2 cellular contexts compared by ENCODE assay signal in the genomic region with DNA sequence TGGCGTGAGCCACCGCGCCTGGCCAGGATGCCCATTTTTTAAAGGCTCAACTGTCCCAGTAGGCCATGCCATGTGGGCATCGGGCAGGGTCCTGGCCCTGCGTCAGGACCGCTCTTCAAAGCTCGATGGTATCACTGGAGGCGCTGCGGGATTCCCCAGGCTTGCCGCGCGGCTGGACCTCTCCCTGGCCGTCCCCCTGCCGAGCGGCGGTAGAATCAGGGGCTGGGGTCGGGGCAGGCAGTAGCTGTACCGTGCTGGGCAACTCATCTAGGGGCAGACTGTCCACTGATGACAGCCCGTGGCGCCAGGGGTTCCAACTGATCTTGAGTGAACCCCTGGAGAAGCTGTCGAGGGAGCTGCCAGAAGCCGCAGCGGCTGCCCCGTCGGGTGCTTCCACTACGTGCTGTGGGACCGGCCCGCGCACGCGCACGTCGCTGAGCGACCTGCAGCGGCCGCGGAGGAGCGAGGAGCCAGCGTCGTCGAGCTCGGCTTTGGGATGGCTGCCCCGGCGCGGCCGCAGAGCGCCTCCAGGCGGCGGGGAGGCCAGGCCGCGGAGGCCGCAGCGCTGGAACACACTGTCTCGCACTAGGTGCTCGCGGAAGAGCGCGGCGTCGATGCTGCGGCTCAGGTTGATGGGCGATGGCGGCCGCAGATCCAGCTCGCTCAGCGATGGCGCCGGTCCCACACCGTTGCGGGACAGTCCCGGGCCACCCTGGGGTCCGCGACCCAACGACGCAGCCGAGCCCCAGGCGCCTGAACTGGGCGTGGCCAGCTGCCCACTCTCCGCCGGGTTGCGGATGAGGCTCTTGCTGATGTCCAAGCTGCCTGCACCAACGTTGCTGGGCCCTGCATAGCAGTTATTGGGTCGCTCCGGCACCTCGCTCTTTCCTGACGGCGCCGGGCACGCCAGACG.
TF ChIP-seq lines count a peak whose summit lies in the region.

No MANE protein-coding gene starts in this region.

TF ChIP-seq in HEK293, 187 proteins besides CTCF, POLR2A, EP300 and RAD21 (continued from another document and continues in another):
- TF ChIP-seq, protein P1, sequence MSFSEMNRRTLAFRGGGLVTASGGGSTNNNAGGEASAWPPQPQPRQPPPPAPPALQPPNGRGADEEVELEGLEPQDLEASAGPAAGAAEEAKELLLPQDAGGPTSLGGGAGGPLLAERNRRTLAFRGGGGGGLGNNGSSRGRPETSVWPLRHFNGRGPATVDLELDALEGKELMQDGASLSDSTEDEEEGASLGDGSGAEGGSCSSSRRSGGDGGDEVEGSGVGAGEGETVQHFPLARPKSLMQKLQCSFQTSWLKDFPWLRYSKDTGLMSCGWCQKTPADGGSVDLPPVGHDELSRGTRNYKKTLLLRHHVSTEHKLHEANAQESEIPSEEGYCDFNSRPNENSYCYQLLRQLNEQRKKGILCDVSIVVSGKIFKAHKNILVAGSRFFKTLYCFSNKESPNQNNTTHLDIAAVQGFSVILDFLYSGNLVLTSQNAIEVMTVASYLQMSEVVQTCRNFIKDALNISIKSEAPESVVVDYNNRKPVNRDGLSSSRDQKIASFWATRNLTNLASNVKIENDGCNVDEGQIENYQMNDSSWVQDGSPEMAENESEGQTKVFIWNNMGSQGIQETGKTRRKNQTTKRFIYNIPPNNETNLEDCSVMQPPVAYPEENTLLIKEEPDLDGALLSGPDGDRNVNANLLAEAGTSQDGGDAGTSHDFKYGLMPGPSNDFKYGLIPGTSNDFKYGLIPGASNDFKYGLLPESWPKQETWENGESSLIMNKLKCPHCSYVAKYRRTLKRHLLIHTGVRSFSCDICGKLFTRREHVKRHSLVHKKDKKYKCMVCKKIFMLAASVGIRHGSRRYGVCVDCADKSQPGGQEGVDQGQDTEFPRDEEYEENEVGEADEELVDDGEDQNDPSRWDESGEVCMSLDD (tag by site-specific recombination; IDR thresholded peaks at IDR 0.05), result no peak
- no peak for TF ChIP-seq ZNF621 (tag by site-specific recombination; IDR thresholded peaks at IDR 0.05)
- TF ChIP-seq GLI4 (tag by site-specific recombination; IDR thresholded peaks at IDR 0.05), result no peak
- TF ChIP-seq ZNF366 (tag by site-specific recombination; conservative IDR thresholded peaks at IDR 0.05), result no peak
- TF ChIP-seq, protein P2, sequence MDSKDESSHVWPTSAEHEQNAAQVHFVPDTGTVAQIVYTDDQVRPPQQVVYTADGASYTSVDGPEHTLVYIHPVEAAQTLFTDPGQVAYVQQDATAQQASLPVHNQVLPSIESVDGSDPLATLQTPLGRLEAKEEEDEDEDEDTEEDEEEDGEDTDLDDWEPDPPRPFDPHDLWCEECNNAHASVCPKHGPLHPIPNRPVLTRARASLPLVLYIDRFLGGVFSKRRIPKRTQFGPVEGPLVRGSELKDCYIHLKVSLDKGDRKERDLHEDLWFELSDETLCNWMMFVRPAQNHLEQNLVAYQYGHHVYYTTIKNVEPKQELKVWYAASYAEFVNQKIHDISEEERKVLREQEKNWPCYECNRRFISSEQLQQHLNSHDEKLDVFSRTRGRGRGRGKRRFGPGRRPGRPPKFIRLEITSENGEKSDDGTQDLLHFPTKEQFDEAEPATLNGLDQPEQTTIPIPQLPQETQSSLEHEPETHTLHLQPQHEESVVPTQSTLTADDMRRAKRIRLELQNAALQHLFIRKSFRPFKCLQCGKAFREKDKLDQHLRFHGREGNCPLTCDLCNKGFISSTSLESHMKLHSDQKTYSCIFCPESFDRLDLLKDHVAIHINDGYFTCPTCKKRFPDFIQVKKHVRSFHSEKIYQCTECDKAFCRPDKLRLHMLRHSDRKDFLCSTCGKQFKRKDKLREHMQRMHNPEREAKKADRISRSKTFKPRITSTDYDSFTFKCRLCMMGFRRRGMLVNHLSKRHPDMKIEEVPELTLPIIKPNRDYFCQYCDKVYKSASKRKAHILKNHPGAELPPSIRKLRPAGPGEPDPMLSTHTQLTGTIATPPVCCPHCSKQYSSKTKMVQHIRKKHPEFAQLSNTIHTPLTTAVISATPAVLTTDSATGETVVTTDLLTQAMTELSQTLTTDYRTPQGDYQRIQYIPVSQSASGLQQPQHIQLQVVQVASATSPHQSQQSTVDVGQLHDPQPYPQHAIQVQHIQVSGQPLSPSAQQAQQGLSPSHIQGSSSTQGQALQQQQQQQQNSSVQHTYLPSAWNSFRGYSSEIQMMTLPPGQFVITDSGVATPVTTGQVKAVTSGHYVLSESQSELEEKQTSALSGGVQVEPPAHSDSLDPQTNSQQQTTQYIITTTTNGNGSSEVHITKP (tag by site-specific recombination; IDR thresholded peaks at IDR 0.05), result peak; percentile 81
- TF ChIP-seq ZNF514 (tag by site-specific recombination; IDR thresholded peaks at IDR 0.05), result no peak
- peak; percentile 33; the same call in 1 of the 2 replicates for TF ChIP-seq KLF10 (tag by site-specific recombination; IDR thresholded peaks at IDR 0.05)
- TF ChIP-seq GLIS2 (tag by site-specific recombination; IDR thresholded peaks at IDR 0.05), result peak; percentile 69
- TF ChIP-seq, protein P3, sequence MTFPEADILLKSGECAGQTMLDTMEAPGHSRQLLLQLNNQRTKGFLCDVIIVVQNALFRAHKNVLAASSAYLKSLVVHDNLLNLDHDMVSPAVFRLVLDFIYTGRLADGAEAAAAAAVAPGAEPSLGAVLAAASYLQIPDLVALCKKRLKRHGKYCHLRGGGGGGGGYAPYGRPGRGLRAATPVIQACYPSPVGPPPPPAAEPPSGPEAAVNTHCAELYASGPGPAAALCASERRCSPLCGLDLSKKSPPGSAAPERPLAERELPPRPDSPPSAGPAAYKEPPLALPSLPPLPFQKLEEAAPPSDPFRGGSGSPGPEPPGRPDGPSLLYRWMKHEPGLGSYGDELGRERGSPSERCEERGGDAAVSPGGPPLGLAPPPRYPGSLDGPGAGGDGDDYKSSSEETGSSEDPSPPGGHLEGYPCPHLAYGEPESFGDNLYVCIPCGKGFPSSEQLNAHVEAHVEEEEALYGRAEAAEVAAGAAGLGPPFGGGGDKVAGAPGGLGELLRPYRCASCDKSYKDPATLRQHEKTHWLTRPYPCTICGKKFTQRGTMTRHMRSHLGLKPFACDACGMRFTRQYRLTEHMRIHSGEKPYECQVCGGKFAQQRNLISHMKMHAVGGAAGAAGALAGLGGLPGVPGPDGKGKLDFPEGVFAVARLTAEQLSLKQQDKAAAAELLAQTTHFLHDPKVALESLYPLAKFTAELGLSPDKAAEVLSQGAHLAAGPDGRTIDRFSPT (tag by site-specific recombination; IDR thresholded peaks at IDR 0.05), result peak; percentile 61; the same call in 1 of the 2 replicates
- TF ChIP-seq, protein P4, sequence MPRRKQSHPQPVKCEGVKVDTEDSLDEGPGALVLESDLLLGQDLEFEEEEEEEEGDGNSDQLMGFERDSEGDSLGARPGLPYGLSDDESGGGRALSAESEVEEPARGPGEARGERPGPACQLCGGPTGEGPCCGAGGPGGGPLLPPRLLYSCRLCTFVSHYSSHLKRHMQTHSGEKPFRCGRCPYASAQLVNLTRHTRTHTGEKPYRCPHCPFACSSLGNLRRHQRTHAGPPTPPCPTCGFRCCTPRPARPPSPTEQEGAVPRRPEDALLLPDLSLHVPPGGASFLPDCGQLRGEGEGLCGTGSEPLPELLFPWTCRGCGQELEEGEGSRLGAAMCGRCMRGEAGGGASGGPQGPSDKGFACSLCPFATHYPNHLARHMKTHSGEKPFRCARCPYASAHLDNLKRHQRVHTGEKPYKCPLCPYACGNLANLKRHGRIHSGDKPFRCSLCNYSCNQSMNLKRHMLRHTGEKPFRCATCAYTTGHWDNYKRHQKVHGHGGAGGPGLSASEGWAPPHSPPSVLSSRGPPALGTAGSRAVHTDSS (tag by site-specific recombination; IDR thresholded peaks at IDR 0.05), result no peak
- TF ChIP-seq ZNF654 (tag by site-specific recombination; IDR thresholded peaks at IDR 0.05; ENCODE audit: low read depth), result no peak
- no peak for TF ChIP-seq SETDB1 (IDR thresholded peaks at IDR 0.05; ENCODE audit: insufficient read length, low read length)
- peak; percentile 66 for TF ChIP-seq ZXDB (tag by site-specific recombination; IDR thresholded peaks at IDR 0.05)
- TF ChIP-seq HOXA7 (CRISPR knock-in tag; IDR thresholded peaks at IDR 0.05; ENCODE audit: borderline replicate concordance), result no peak
- peak; percentile 9; the same call in 1 of the 2 replicates for TF ChIP-seq ZNF610 (tag by site-specific recombination; IDR thresholded peaks at IDR 0.05; ENCODE audit: borderline replicate concordance)

TF ChIP-seq in H1, 55 proteins besides CTCF, POLR2A, EP300 and RAD21 (continued from another document):
- TF ChIP-seq, protein P5, sequence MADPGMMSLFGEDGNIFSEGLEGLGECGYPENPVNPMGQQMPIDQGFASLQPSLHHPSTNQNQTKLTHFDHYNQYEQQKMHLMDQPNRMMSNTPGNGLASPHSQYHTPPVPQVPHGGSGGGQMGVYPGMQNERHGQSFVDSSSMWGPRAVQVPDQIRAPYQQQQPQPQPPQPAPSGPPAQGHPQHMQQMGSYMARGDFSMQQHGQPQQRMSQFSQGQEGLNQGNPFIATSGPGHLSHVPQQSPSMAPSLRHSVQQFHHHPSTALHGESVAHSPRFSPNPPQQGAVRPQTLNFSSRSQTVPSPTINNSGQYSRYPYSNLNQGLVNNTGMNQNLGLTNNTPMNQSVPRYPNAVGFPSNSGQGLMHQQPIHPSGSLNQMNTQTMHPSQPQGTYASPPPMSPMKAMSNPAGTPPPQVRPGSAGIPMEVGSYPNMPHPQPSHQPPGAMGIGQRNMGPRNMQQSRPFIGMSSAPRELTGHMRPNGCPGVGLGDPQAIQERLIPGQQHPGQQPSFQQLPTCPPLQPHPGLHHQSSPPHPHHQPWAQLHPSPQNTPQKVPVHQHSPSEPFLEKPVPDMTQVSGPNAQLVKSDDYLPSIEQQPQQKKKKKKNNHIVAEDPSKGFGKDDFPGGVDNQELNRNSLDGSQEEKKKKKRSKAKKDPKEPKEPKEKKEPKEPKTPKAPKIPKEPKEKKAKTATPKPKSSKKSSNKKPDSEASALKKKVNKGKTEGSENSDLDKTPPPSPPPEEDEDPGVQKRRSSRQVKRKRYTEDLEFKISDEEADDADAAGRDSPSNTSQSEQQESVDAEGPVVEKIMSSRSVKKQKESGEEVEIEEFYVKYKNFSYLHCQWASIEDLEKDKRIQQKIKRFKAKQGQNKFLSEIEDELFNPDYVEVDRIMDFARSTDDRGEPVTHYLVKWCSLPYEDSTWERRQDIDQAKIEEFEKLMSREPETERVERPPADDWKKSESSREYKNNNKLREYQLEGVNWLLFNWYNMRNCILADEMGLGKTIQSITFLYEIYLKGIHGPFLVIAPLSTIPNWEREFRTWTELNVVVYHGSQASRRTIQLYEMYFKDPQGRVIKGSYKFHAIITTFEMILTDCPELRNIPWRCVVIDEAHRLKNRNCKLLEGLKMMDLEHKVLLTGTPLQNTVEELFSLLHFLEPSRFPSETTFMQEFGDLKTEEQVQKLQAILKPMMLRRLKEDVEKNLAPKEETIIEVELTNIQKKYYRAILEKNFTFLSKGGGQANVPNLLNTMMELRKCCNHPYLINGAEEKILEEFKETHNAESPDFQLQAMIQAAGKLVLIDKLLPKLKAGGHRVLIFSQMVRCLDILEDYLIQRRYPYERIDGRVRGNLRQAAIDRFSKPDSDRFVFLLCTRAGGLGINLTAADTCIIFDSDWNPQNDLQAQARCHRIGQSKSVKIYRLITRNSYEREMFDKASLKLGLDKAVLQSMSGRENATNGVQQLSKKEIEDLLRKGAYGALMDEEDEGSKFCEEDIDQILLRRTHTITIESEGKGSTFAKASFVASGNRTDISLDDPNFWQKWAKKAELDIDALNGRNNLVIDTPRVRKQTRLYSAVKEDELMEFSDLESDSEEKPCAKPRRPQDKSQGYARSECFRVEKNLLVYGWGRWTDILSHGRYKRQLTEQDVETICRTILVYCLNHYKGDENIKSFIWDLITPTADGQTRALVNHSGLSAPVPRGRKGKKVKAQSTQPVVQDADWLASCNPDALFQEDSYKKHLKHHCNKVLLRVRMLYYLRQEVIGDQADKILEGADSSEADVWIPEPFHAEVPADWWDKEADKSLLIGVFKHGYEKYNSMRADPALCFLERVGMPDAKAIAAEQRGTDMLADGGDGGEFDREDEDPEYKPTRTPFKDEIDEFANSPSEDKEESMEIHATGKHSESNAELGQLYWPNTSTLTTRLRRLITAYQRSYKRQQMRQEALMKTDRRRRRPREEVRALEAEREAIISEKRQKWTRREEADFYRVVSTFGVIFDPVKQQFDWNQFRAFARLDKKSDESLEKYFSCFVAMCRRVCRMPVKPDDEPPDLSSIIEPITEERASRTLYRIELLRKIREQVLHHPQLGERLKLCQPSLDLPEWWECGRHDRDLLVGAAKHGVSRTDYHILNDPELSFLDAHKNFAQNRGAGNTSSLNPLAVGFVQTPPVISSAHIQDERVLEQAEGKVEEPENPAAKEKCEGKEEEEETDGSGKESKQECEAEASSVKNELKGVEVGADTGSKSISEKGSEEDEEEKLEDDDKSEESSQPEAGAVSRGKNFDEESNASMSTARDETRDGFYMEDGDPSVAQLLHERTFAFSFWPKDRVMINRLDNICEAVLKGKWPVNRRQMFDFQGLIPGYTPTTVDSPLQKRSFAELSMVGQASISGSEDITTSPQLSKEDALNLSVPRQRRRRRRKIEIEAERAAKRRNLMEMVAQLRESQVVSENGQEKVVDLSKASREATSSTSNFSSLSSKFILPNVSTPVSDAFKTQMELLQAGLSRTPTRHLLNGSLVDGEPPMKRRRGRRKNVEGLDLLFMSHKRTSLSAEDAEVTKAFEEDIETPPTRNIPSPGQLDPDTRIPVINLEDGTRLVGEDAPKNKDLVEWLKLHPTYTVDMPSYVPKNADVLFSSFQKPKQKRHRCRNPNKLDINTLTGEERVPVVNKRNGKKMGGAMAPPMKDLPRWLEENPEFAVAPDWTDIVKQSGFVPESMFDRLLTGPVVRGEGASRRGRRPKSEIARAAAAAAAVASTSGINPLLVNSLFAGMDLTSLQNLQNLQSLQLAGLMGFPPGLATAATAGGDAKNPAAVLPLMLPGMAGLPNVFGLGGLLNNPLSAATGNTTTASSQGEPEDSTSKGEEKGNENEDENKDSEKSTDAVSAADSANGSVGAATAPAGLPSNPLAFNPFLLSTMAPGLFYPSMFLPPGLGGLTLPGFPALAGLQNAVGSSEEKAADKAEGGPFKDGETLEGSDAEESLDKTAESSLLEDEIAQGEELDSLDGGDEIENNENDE (IDR thresholded peaks at IDR 0.05; ENCODE audit: insufficient replicate concordance, low read length), result no peak
- TF ChIP-seq PHF8 (conservative IDR thresholded peaks at IDR 0.05; ENCODE audit: low read depth, low read length), result no peak
- TF ChIP-seq POU5F1 (IDR thresholded peaks at IDR 0.05; ENCODE audit: low read depth, low read length), result no peak
- 0 out of 2 replicates have a peak, but pooled peaks have one; percentile 4 for TF ChIP-seq CHD2 (IDR thresholded peaks at IDR 0.05; ENCODE audit: low read length)
- peak; percentile 93 for TF ChIP-seq BACH1 (IDR thresholded peaks at IDR 0.05; ENCODE audit: low read length)
- peak; percentile 20; the same call in 1 of the 2 replicates for TF ChIP-seq KDM1A (IDR thresholded peaks at IDR 0.05; ENCODE audit: borderline replicate concordance, low read length)
- no peak for TF ChIP-seq TEAD4 (IDR thresholded peaks at IDR 0.05; ENCODE audit: low read depth, low read length)
- TF ChIP-seq MAFK (IDR thresholded peaks at IDR 0.05; ENCODE audit: low read depth, low read length), result no peak
- TF ChIP-seq, protein P6, sequence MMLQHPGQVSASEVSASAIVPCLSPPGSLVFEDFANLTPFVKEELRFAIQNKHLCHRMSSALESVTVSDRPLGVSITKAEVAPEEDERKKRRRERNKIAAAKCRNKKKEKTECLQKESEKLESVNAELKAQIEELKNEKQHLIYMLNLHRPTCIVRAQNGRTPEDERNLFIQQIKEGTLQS (IDR thresholded peaks at IDR 0.05; ENCODE audit: insufficient read depth, low read depth, low read length), result no peak
- no peak for TF ChIP-seq JUN (IDR thresholded peaks at IDR 0.05; ENCODE audit: low read depth, low read length)
- no peak for TF ChIP-seq EGR1 (IDR thresholded peaks at IDR 0.05; ENCODE audit: borderline replicate concordance, low read depth, low read length)
- TF ChIP-seq NRF1 (IDR thresholded peaks at IDR 0.05; ENCODE audit: low read depth, low read length), result peak; percentile 76
- TF ChIP-seq HDAC6 (IDR thresholded peaks at IDR 0.05; ENCODE audit: low read depth, low read length), result no peak
- TF ChIP-seq KDM5A (IDR thresholded peaks at IDR 0.05; ENCODE audit: low read length), result no peak; the same call in 1 of the 2 replicates
- TF ChIP-seq TAF7 (optimal IDR thresholded peaks at IDR 0.05; ENCODE audit: borderline replicate concordance, low read depth, low read length), result peak; percentile 47
- TF ChIP-seq EZH2 (IDR thresholded peaks at IDR 0.05; ENCODE audit: low read depth, low read length, severe bottlenecking), result no peak
- TF ChIP-seq CHD1 (IDR thresholded peaks at IDR 0.05; ENCODE audit: low read depth, low read length), result no peak
